ENCODE assay signal across 28 cellular contexts in the genomic region with DNA sequence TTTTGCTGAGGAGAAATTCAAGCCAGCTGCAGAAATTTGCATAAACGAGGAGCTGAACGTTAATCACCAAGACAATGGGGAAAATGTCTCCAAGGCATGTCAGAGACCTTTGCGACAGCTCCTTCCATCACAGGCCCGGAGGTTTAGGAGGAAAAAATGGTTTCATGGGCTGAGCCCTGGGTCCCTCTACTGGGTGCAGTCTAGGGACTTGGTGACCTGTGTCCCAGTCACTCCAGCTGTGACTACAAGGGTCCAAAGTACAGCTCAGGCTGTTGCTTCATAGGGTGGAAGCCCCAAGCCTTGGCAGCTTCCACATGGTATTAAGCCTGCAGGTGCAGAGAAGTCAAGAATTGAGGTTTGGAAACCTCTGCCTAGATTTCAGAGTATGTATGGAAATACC.
"Had no signal": no experiment of that assay in that cellular context is flagged by ENCODE, and none has a peak within 500 bp of the region (broad histone marks: within the 10 kb centered on the region; RNA-seq: fewer than 3 reads in every experiment).

No MANE protein-coding gene starts in this region.

- H3K36me3 ChIP-seq: esophagus muscularis mucosa, gastroesophageal sphincter, prostate gland, right atrium auricular region, sigmoid colon, tibial artery had no signal

- H3K4me1 ChIP-seq: foreskin keratinocyte, parathyroid adenoma, prostate gland, right atrium auricular region, tibial artery had no signal

- FAIRE-seq: colon, endothelial cell of umbilical vein, islet of Langerhans had no signal

- H3K27me3 Mint-ChIP-seq: dendritic cell treated with granulocyte-macrophage colony-stimulating factor and Interleukin-4, amounts not matched to agents 40 ng/mL and 50 ng/mL, for 4 days; memory B cell; stimulated activated memory B cell treated with anti-CD40 and anti-IgM and Interleukin-4, amounts not matched to agents 10 μg/mL and 1 μg/mL and 100 μg/mL, for 72 hours; type B pancreatic cell had no signal

- H3K27me3 ChIP-seq: esophagus muscularis mucosa, foreskin keratinocyte, gastroesophageal sphincter, heart left ventricle, hepatocyte, neural progenitor cell, right atrium auricular region, sigmoid colon, spleen, testis, tibial artery had no signal

- ATAC-seq: foreskin keratinocyte; gastroesophageal sphincter; heart left ventricle; left cardiac atrium; left ventricle myocardium superior; stimulated activated memory B cell treated with anti-CD40 and anti-IgM and Interleukin-4, amounts not matched to agents 10 μg/mL and 1 μg/mL and 100 μg/mL, for 72 hours; stimulated activated naive CD8-positive, alpha-beta T cell treated with anti-CD3 and anti-CD28 coated beads, Interleukin-15, Interleukin-2, amounts not matched to agents 100 U/mL and 50 U/mL, for 24 hours had no signal

- DNase-seq: effector CD8-positive, alpha-beta T cell; foreskin keratinocyte; heart left ventricle; left cardiac atrium; left ventricle myocardium superior; sigmoid colon; spleen; stimulated activated CD4-positive, alpha-beta T cell treated with anti-CD3 and anti-CD28 coated beads, Interleukin-4, amount 100 ng/mL, for 4 hours; stimulated activated naive CD8-positive, alpha-beta T cell treated with anti-CD3 and anti-CD28 coated beads, Interleukin-15, Interleukin-2, amounts not matched to agents 100 U/mL and 50 U/mL, for 24 hours; substantia nigra; testis; tibial artery had no signal

- H3K4me1 Mint-ChIP-seq: nephron had no signal

- H3K4me3 ChIP-seq: esophagus muscularis mucosa, gastroesophageal sphincter, heart left ventricle, hepatocyte, lung, neural progenitor cell, prostate gland, right atrium auricular region, sigmoid colon, spleen, testis, tibial artery had no signal

- H3K4me2 ChIP-seq: hepatocyte, neural progenitor cell had no signal

- H3K4me3 Mint-ChIP-seq: dendritic cell treated with granulocyte-macrophage colony-stimulating factor and Interleukin-4, amounts not matched to agents 40 ng/mL and 50 ng/mL, for 4 days; memory B cell; nephron; neural progenitor cell; stimulated activated memory B cell treated with anti-CD40 and anti-IgM and Interleukin-4, amounts not matched to agents 10 μg/mL and 1 μg/mL and 100 μg/mL, for 72 hours; type B pancreatic cell had no signal

- H3K9ac ChIP-seq: neural progenitor cell, parathyroid adenoma had no signal

- H2AFZ ChIP-seq: hepatocyte, neural progenitor cell, parathyroid adenoma had no signal

- H3K27ac ChIP-seq: esophagus muscularis mucosa, foreskin keratinocyte, gastroesophageal sphincter, heart left ventricle, hepatocyte, neural progenitor cell, parathyroid adenoma, prostate gland, right atrium auricular region, sigmoid colon, spleen, testis, tibial artery had no signal

- H3K9me3 ChIP-seq: esophagus muscularis mucosa, gastroesophageal sphincter, prostate gland, right atrium auricular region, sigmoid colon, testis, tibial artery had no signal

- H3K27ac Mint-ChIP-seq: dendritic cell treated with granulocyte-macrophage colony-stimulating factor and Interleukin-4, amounts not matched to agents 40 ng/mL and 50 ng/mL, for 4 days; memory B cell; nephron; neural progenitor cell; stimulated activated memory B cell treated with anti-CD40 and anti-IgM and Interleukin-4, amounts not matched to agents 10 μg/mL and 1 μg/mL and 100 μg/mL, for 72 hours; type B pancreatic cell had no signal
